ENCODE assay signal across 16 cellular contexts in the genomic region with DNA sequence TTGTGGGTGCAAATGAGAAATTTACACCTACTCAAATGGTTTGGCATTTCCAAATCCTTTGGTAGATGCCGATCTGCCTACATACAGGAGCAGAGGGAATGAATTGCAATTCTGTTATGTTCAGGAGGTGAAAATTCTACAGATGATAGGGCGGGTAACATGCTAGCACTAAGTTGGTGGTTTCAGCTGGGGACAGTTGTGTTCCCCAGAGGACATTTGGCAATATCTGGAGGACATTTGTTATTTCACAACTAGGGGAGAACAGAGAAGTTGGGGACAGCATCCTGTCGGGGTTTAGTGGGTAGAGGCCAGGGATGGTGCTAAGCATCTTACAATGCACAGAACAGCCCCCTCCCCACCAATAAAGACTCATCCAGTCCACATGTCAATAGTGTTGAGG.
"Had no signal": no experiment of that assay in that cellular context is flagged by ENCODE, and none has a peak within 500 bp of the region (broad histone marks: within the 10 kb centered on the region; RNA-seq: fewer than 3 reads in every experiment).

No MANE protein-coding gene starts in this region.

- H3K4me1 ChIP-seq: foreskin keratinocyte, prostate gland had no signal

- H3K27me3 ChIP-seq: brain microvascular endothelial cell, foreskin keratinocyte, ovary had no signal

- DNase-seq: activated CD8-positive, alpha-beta memory T cell treated with anti-CD3 and anti-CD28 coated beads for 24 hours; activated CD8-positive, alpha-beta memory T cell treated with anti-CD3 and anti-CD28 coated beads, Interleukin-2, amount 50 U/mL, for 4 hours; activated T-cell treated with anti-CD3 and anti-CD28 coated beads, Interleukin-2, amount 50 U/mL, for 24 hours; aorta; brain microvascular endothelial cell; dermis blood vessel endothelial cell; effector CD8-positive, alpha-beta T cell; foreskin keratinocyte; kidney; naive thymus-derived CD4-positive, alpha-beta T cell; ovary; stimulated activated CD4-positive, alpha-beta T cell treated with anti-CD3 and anti-CD28 coated beads, Interleukin-2, amount 100 ng/mL, for 48 hours; stimulated activated naive CD4-positive, alpha-beta T cell treated with Interleukin-2 at 50 U/mL for 16 hours had no signal

- H3K36me3 ChIP-seq: brain microvascular endothelial cell, ovary, prostate gland, thoracic aorta had no signal

- H3K9me3 ChIP-seq: ovary, prostate gland, thoracic aorta had no signal

- H3K27ac ChIP-seq: brain microvascular endothelial cell, foreskin keratinocyte, ovary, prostate gland, thoracic aorta had no signal

- H3K4me3 ChIP-seq: lung, ovary, prostate gland, thoracic aorta had no signal
